Comparison of ENCODE assay signal across 1 cellular context in genomic region chr6:87912102-87912501, GRCh38.
TF ChIP-seq lines count a peak whose summit lies in the region.

No MANE protein-coding gene starts in this region.

TF ChIP-seq in HEK293, 187 proteins besides CTCF, POLR2A, EP300 and RAD21 (continued from another document):
- TF ChIP-seq ZNF426 (tag by site-specific recombination; IDR thresholded peaks at IDR 0.05): peak; percentile 73
- no peak for TF ChIP-seq ZNF792 (tag by site-specific recombination; IDR thresholded peaks at IDR 0.05)
- no peak for TF ChIP-seq ZNF121 (tag by site-specific recombination; IDR thresholded peaks at IDR 0.05)
- TF ChIP-seq, protein P1, sequence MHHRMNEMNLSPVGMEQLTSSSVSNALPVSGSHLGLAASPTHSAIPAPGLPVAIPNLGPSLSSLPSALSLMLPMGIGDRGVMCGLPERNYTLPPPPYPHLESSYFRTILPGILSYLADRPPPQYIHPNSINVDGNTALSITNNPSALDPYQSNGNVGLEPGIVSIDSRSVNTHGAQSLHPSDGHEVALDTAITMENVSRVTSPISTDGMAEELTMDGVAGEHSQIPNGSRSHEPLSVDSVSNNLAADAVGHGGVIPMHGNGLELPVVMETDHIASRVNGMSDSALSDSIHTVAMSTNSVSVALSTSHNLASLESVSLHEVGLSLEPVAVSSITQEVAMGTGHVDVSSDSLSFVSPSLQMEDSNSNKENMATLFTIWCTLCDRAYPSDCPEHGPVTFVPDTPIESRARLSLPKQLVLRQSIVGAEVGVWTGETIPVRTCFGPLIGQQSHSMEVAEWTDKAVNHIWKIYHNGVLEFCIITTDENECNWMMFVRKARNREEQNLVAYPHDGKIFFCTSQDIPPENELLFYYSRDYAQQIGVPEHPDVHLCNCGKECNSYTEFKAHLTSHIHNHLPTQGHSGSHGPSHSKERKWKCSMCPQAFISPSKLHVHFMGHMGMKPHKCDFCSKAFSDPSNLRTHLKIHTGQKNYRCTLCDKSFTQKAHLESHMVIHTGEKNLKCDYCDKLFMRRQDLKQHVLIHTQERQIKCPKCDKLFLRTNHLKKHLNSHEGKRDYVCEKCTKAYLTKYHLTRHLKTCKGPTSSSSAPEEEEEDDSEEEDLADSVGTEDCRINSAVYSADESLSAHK (tag by site-specific recombination; IDR thresholded peaks at IDR 0.05): no peak
- TF ChIP-seq ZNF571 (tag by site-specific recombination; IDR thresholded peaks at IDR 0.05): no peak
- TF ChIP-seq ZNF664 (tag by site-specific recombination; IDR thresholded peaks at IDR 0.05): 0 out of 2 replicates have a peak, but pooled peaks have one; percentile 56
- no peak for TF ChIP-seq ZNF48 (tag by site-specific recombination; IDR thresholded peaks at IDR 0.05)
- TF ChIP-seq ZNF558 (tag by site-specific recombination; IDR thresholded peaks at IDR 0.05): peak; percentile 70; the same call in 1 of the 2 replicates
- no peak for TF ChIP-seq ZNF10 (tag by site-specific recombination; IDR thresholded peaks at IDR 0.05)
- no peak; the same call in 1 of the 2 replicates for TF ChIP-seq MZF1 (tag by site-specific recombination; IDR thresholded peaks at IDR 0.05; ENCODE audit: borderline replicate concordance)
- TF ChIP-seq SALL2 (tag by site-specific recombination; IDR thresholded peaks at IDR 0.05; ENCODE audit: borderline replicate concordance): no peak
- no peak for TF ChIP-seq ZNF830 (tag by site-specific recombination; IDR thresholded peaks at IDR 0.05; ENCODE audit: low read depth)
- TF ChIP-seq ZNF510 (tag by site-specific recombination; IDR thresholded peaks at IDR 0.05; ENCODE audit: insufficient replicate concordance): peak; percentile 63
- no peak for TF ChIP-seq ZBTB1 (tag by site-specific recombination; IDR thresholded peaks at IDR 0.05)
- TF ChIP-seq ZBTB8A (tag by site-specific recombination; IDR thresholded peaks at IDR 0.05): peak; percentile 68
- no peak for TF ChIP-seq ZNF596 (tag by site-specific recombination; IDR thresholded peaks at IDR 0.05)
- TF ChIP-seq ZNF518A (tag by site-specific recombination; conservative IDR thresholded peaks at IDR 0.05; ENCODE audit: low read depth): peak; percentile 89
- TF ChIP-seq ZNF747 (tag by site-specific recombination; IDR thresholded peaks at IDR 0.05): no peak
- TF ChIP-seq KLF7 (tag by site-specific recombination; IDR thresholded peaks at IDR 0.05; ENCODE audit: borderline replicate concordance): no peak
- TF ChIP-seq ZNF433 (tag by site-specific recombination; IDR thresholded peaks at IDR 0.05; ENCODE audit: low read depth): peak; percentile 79
- no peak for TF ChIP-seq SP3 (tag by site-specific recombination; IDR thresholded peaks at IDR 0.05)
- no peak for TF ChIP-seq ZBTB20 (tag by site-specific recombination; IDR thresholded peaks at IDR 0.05)
- TF ChIP-seq ZFP69B (tag by site-specific recombination; IDR thresholded peaks at IDR 0.05): no peak
- no peak for TF ChIP-seq ZNF76 (tag by site-specific recombination; IDR thresholded peaks at IDR 0.05; ENCODE audit: borderline replicate concordance, low read depth)
- no peak for TF ChIP-seq ZNF239 (tag by site-specific recombination; IDR thresholded peaks at IDR 0.05)
- TF ChIP-seq GLIS1 (tag by site-specific recombination; IDR thresholded peaks at IDR 0.05): no peak
- TF ChIP-seq ZNF660 (tag by site-specific recombination; IDR thresholded peaks at IDR 0.05): no peak
- TF ChIP-seq, protein P2, sequence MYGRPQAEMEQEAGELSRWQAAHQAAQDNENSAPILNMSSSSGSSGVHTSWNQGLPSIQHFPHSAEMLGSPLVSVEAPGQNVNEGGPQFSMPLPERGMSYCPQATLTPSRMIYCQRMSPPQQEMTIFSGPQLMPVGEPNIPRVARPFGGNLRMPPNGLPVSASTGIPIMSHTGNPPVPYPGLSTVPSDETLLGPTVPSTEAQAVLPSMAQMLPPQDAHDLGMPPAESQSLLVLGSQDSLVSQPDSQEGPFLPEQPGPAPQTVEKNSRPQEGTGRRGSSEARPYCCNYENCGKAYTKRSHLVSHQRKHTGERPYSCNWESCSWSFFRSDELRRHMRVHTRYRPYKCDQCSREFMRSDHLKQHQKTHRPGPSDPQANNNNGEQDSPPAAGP (tag by site-specific recombination; IDR thresholded peaks at IDR 0.05): no peak
- peak; percentile 70 for TF ChIP-seq ZBTB11 (tag by site-specific recombination; conservative IDR thresholded peaks at IDR 0.05; ENCODE audit: low read depth)
- peak; percentile 22; the same call in 1 of the 2 replicates for TF ChIP-seq ZNF354C (tag by site-specific recombination; IDR thresholded peaks at IDR 0.05; ENCODE audit: borderline replicate concordance, low read depth)
- TF ChIP-seq, protein P3, sequence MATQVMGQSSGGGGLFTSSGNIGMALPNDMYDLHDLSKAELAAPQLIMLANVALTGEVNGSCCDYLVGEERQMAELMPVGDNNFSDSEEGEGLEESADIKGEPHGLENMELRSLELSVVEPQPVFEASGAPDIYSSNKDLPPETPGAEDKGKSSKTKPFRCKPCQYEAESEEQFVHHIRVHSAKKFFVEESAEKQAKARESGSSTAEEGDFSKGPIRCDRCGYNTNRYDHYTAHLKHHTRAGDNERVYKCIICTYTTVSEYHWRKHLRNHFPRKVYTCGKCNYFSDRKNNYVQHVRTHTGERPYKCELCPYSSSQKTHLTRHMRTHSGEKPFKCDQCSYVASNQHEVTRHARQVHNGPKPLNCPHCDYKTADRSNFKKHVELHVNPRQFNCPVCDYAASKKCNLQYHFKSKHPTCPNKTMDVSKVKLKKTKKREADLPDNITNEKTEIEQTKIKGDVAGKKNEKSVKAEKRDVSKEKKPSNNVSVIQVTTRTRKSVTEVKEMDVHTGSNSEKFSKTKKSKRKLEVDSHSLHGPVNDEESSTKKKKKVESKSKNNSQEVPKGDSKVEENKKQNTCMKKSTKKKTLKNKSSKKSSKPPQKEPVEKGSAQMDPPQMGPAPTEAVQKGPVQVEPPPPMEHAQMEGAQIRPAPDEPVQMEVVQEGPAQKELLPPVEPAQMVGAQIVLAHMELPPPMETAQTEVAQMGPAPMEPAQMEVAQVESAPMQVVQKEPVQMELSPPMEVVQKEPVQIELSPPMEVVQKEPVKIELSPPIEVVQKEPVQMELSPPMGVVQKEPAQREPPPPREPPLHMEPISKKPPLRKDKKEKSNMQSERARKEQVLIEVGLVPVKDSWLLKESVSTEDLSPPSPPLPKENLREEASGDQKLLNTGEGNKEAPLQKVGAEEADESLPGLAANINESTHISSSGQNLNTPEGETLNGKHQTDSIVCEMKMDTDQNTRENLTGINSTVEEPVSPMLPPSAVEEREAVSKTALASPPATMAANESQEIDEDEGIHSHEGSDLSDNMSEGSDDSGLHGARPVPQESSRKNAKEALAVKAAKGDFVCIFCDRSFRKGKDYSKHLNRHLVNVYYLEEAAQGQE (tag by site-specific recombination; IDR thresholded peaks at IDR 0.05): peak; percentile 54; the same call in 1 of the 2 replicates
- TF ChIP-seq ZNF555 (tag by site-specific recombination; conservative IDR thresholded peaks at IDR 0.05): peak; percentile 68
- TF ChIP-seq OVOL3 (tag by site-specific recombination; IDR thresholded peaks at IDR 0.05): no peak
- no peak for TF ChIP-seq ZNF404 (tag by site-specific recombination; IDR thresholded peaks at IDR 0.05)
- no peak for TF ChIP-seq ZNF561 (tag by site-specific recombination; IDR thresholded peaks at IDR 0.05; ENCODE audit: borderline replicate concordance)
- TF ChIP-seq GFI1B (tag by site-specific recombination; IDR thresholded peaks at IDR 0.05): 0 out of 2 replicates have a peak, but pooled peaks have one; percentile 37
- TF ChIP-seq ZNF140 (tag by site-specific recombination; IDR thresholded peaks at IDR 0.05): peak; percentile 59; the same call in 1 of the 2 replicates
